In genomic region chr6:26055670-26056582, GRCh38 we compare ENCODE assay signal across 1 cellular context.
TF ChIP-seq lines count a peak whose summit lies in the region.

No MANE protein-coding gene starts in this region.

TF ChIP-seq in K562, 482 proteins besides CTCF, POLR2A, EP300 and RAD21 (continued from another document and continues in another):
- peak; percentile 96 for TF ChIP-seq GTF2B (IDR thresholded peaks at IDR 0.05; ENCODE audit: extremely low read depth, insufficient read length)
- TF ChIP-seq ZKSCAN1 (IDR thresholded peaks at IDR 0.05; ENCODE audit: low read depth, low read length): peak; percentile 89
- peak; percentile 72 for TF ChIP-seq ZBTB33 (CRISPR knock-in tag; IDR thresholded peaks at IDR 0.05)
- peak; percentile 99 to 100 for TF ChIP-seq MLLT1 (IDR thresholded peaks at IDR 0.05)
- peak; percentile 45; the same call in 1 of the 2 replicates for TF ChIP-seq USF1 (CRISPR knock-in tag; IDR thresholded peaks at IDR 0.05)
- no peak for TF ChIP-seq SMARCA5 (IDR thresholded peaks at IDR 0.05)
- TF ChIP-seq ELF4 (CRISPR knock-in tag; IDR thresholded peaks at IDR 0.05): peak; percentile 64; the same call in 1 of the 2 replicates
- TF ChIP-seq SP1 (CRISPR knock-in tag; IDR thresholded peaks at IDR 0.05): peak; percentile 83
- peak in 1 of 2 experiments; percentile 49; a peak in 1 of 3 replicates for TF ChIP-seq CBX3 (IDR thresholded peaks at IDR 0.05; ENCODE audit: borderline replicate concordance in 1 of 2, low read length in 2 of 2)
- TF ChIP-seq MNT (conservative IDR thresholded peaks at IDR 0.05): peak in 1 of 2 experiments; percentile 36; a peak in 1 of 4 replicates
- 0 out of 2 replicates have a peak, but pooled peaks have one; percentile 48 for TF ChIP-seq NFATC3 (IDR thresholded peaks at IDR 0.05)
- peak; percentile 54 for TF ChIP-seq TEAD4 (IDR thresholded peaks at IDR 0.05; ENCODE audit: low read length)
- TF ChIP-seq TEAD4 (CRISPR knock-in tag; IDR thresholded peaks at IDR 0.05; ENCODE audit: borderline replicate concordance): no peak
- TF ChIP-seq CREM (IDR thresholded peaks at IDR 0.05; ENCODE audit: low read depth): peak; percentile 76
- TF ChIP-seq ZFP91 (CRISPR knock-in tag; IDR thresholded peaks at IDR 0.05): peak; percentile 52; the same call in 1 of the 2 replicates
- 0 out of 4 replicates have a peak, but pooled peaks of 1 of the 2 experiments have one; percentile 36 for TF ChIP-seq HDAC1 (IDR thresholded peaks at IDR 0.05)
- TF ChIP-seq ZNF511 (CRISPR knock-in tag; IDR thresholded peaks at IDR 0.05): peak; percentile 94
- peak; percentile 55 for TF ChIP-seq ZNF12 (CRISPR knock-in tag; IDR thresholded peaks at IDR 0.05)
- TF ChIP-seq AFF1 (IDR thresholded peaks at IDR 0.05; ENCODE audit: low read depth in 1 of 2, partially characterized antibody in 2 of 2): peak; percentile 90 to 99
- no peak for TF ChIP-seq MCM5 (IDR thresholded peaks at IDR 0.05; ENCODE audit: low read depth)
- TF ChIP-seq HMGXB4 (CRISPR knock-in tag; IDR thresholded peaks at IDR 0.05): no peak; the same call in 1 of the 2 replicates
- 0 out of 2 replicates have a peak, but pooled peaks have one; percentile 63 for TF ChIP-seq CBFB (CRISPR knock-in tag; IDR thresholded peaks at IDR 0.05)
- TF ChIP-seq MECOM (CRISPR knock-in tag; IDR thresholded peaks at IDR 0.05): peak; percentile 35; the same call in 1 of the 2 replicates
- 0 out of 2 replicates have a peak, but pooled peaks have one; percentile 25 for TF ChIP-seq TCF15 (CRISPR knock-in tag; IDR thresholded peaks at IDR 0.05)
- peak; percentile 80 for TF ChIP-seq NBN (IDR thresholded peaks at IDR 0.05; ENCODE audit: low read depth)
- peak; percentile 66; the same call in 1 of the 2 replicates for TF ChIP-seq DMBX1 (CRISPR knock-in tag; IDR thresholded peaks at IDR 0.05; ENCODE audit: borderline replicate concordance)
- 0 out of 2 replicates have a peak, but pooled peaks have one; percentile 69 for TF ChIP-seq TRIM25 (IDR thresholded peaks at IDR 0.05; ENCODE audit: borderline replicate concordance)
- peak in 1 of 2 experiments; percentile 61; a peak in 1 of 4 replicates for TF ChIP-seq FOXA3 (CRISPR knock-in tag; conservative IDR thresholded peaks at IDR 0.05 in 1 of 2, IDR thresholded peaks at IDR 0.05 in 1 of 2)
- TF ChIP-seq ZNF740 (CRISPR knock-in tag; IDR thresholded peaks at IDR 0.05): peak; percentile 22; the same call in 1 of the 2 replicates
- TF ChIP-seq ZNF740 (tag; IDR thresholded peaks at IDR 0.05): no peak
- peak; percentile 80; the same call in 1 of the 2 replicates for TF ChIP-seq ZBTB1 (CRISPR knock-in tag; IDR thresholded peaks at IDR 0.05; ENCODE audit: borderline replicate concordance, low read depth)
